In genomic region chr10:73648252-73648651, GRCh38 we compare ENCODE assay signal across 9 cellular contexts. TPM values are rescaled to one million over a fixed set of nuclear protein-coding genes. Genes with fewer than 3 reads are reported as not detected.
DNase-seq lines count a peak whose midpoint lies in the region; ATAC-seq and TF ChIP-seq lines count a peak whose summit lies in the region.
"Had no signal": no experiment of that assay in that cellular context is flagged by ENCODE, and none has a peak within 500 bp of the region (broad histone marks: within the 10 kb centered on the region; RNA-seq: fewer than 3 reads in every experiment).

No MANE protein-coding gene starts in this region.

- 88 to 90% methylated on average over 16 of the region's 16 CpGs for WGBS in ectodermal cell, 2 experiments

- H3K27ac ChIP-seq in ectodermal cell (ENCODE audit: insufficient read depth, low read depth, low read length, poor library complexity, severe bottlenecking) (no peak overlapping the region), temporal lobe (ENCODE audit: low read depth, low read length) (peak overlapping the region; percentile 14), PC-3 (ENCODE audit: low read length) (no peak overlapping the region)
- H3K27ac ChIP-seq: neutrophil had no signal

- H3K4me1 ChIP-seq in NT2/D1 (ENCODE audit: insufficient read depth, insufficient read length), result peaks cover 3% of the 10 kb centered on the region
- H3K4me1 ChIP-seq in ectodermal cell (ENCODE audit: control insufficient read depth, insufficient read depth, low read length), result peaks cover 15% of the 10 kb centered on the region
- no peaks in the 10 kb centered on the region for H3K4me1 ChIP-seq in PC-3 (ENCODE audit: insufficient read depth, low read length)

- H3K36me3 Mint-ChIP-seq in memory B cell, result no peaks in the 10 kb centered on the region

- H3K27me3 ChIP-seq in NT2/D1 (ENCODE audit: insufficient read depth, insufficient read length), result no peaks in the 10 kb centered on the region
- H3K27me3 ChIP-seq in ectodermal cell (ENCODE audit: control insufficient read depth, insufficient read depth, low read length, poor library complexity, severe bottlenecking), result no peaks in the 10 kb centered on the region
- no peaks in the 10 kb centered on the region for H3K27me3 ChIP-seq in PC-3 (ENCODE audit: low read length)

- no peaks in the 10 kb centered on the region for H3K36me3 ChIP-seq in NT2/D1 (ENCODE audit: insufficient read depth, insufficient read length, low read length)
- no peaks in the 10 kb centered on the region for H3K36me3 ChIP-seq in ectodermal cell (ENCODE audit: control insufficient read depth, insufficient read depth, low read length)
- H3K36me3 ChIP-seq in PC-3 (ENCODE audit: low read depth, low read length), result no peaks in the 10 kb centered on the region
- H3K36me3 ChIP-seq: neutrophil had no signal

- H3K9me2 ChIP-seq in PC-3 (replicated peaks; ENCODE audit: low read length), result no peaks in the 10 kb centered on the region

- peak overlapping the region; percentile 35 for H3K4me3 Mint-ChIP-seq in memory B cell

- no peaks in the 10 kb centered on the region for H4K20me1 ChIP-seq in PC-3 (ENCODE audit: low read length)

- DNase-seq in NT2/D1 (ENCODE audit: low read depth, low spot score) (no peak), memory B cell (ENCODE audit: low spot score in 2 of 2) (no peak), HCEC 1CT (no peak), PC-3 (no peak)
- DNase-seq: SIG-M5 had no signal

- no peaks in the 10 kb centered on the region for H3K79me2 ChIP-seq in PC-3 (ENCODE audit: low read length)

- no peaks in the 10 kb centered on the region for H3K9me3 ChIP-seq in NT2/D1 (ENCODE audit: insufficient read depth, low read length)
- H3K9me3 ChIP-seq in ectodermal cell (ENCODE audit: control insufficient read depth, low read length), result no peaks in the 10 kb centered on the region
- no peaks in the 10 kb centered on the region for H3K9me3 ChIP-seq in PC-3 (ENCODE audit: low read length)
- H3K9me3 ChIP-seq: neutrophil had no signal

- H3K9me3 Mint-ChIP-seq in memory B cell, result no peaks in the 10 kb centered on the region

- POLR2A ChIA-PET in PC-3 (lab: Charles Lee; ENCODE audit: unreplicated experiment), result no interaction called here

- H3K4me2 ChIP-seq in PC-3 (ENCODE audit: low read length), result no peak overlapping the region

- no peak overlapping the region for H2AFZ ChIP-seq in PC-3 (ENCODE audit: low read length)

- no TSS peak for BruUV-seq in PC-3 (replicated peaks; lab: Mats Ljungman, UMichigan)

- no peak for TF ChIP-seq CTCF in PC-3 (conservative IDR thresholded peaks at IDR 0.05; ENCODE audit: low read depth, low read length)

- CTCF ChIA-PET in PC-3 (lab: Charles Lee), result interaction anchor here (0.6 kb wide), 2 partner anchors 27 to 155 kb away, joined by 3 to 7 read pairs; no protein-coding TSS in a partner anchor

- H3K4me1 Mint-ChIP-seq in memory B cell, result peaks cover 15% of the 10 kb centered on the region

- H3K9ac ChIP-seq in NT2/D1 (ENCODE audit: insufficient read length, low read depth) (peak overlapping the region; percentile 50), PC-3 (ENCODE audit: low read length) (no peak overlapping the region)

- intact Hi-C loops in PC-3 (cut with micrococcal nuclease), result no loop called here

- H3K4me3 ChIP-seq in NT2/D1 (ENCODE audit: insufficient read length, low read depth) (no peak overlapping the region), ectodermal cell (ENCODE audit: insufficient read depth, low read depth, low read length) (peak overlapping the region; percentile 31), PC-3 (ENCODE audit: low read length) (no peak overlapping the region)

- no peaks in the 10 kb centered on the region for H3F3A ChIP-seq in PC-3 (ENCODE audit: low read length, unreplicated experiment)

- H3K27ac Mint-ChIP-seq in memory B cell, result no peak overlapping the region

- ATAC-seq in memory B cell (ENCODE audit: low read depth), result no peak
- ATAC-seq in PC-3, result no peak
- no peak for ATAC-seq in HG03520 (IDR thresholded peaks at IDR 0.05; ENCODE audit: unreplicated experiment)

- peaks cover 7% of the 10 kb centered on the region for H3K27me3 Mint-ChIP-seq in memory B cell

RNA-seq across cellular contexts. Expression of gene MYOZ1, which starts 7.0 kb away (rescaled TPM):
- 1.3 TPM for polyA plus RNA-seq in ectodermal cell (2013, experiment 1 of 4)
- polyA plus RNA-seq in ectodermal cell (2013, experiment 2 of 4), result 1.7 TPM
- 1.1 TPM for polyA plus RNA-seq in ectodermal cell (2013, experiment 3 of 4)
- 1.1 TPM for polyA plus RNA-seq in ectodermal cell (2013, experiment 4 of 4)
- not detected for total RNA-seq in temporal lobe
- total RNA-seq in PC-3 (2014; rRNA removed), result 0.17 TPM in 1 of 2 replicates, not detected in the other

RNA-seq across cellular contexts. Expression of gene SYNPO2L, which starts 7.6 kb away (rescaled TPM):
- polyA plus RNA-seq in ectodermal cell (2013, experiment 1 of 4), result not detected
- 0.14 TPM for polyA plus RNA-seq in ectodermal cell (2013, experiment 2 of 4)
- 0.11 TPM for polyA plus RNA-seq in ectodermal cell (2013, experiment 3 of 4)
- polyA plus RNA-seq in ectodermal cell (2013, experiment 4 of 4), result not detected
- total RNA-seq in temporal lobe (not detected), PC-3 (2014; rRNA removed) (0.06 TPM in 1 of 2 replicates, not detected in the other)

RNA-seq across cellular contexts. Expression of gene AGAP5, which starts 49.7 kb away (rescaled TPM):
- 11.3 TPM for polyA plus RNA-seq in ectodermal cell (2013, experiment 1 of 4)
- 11.5 TPM for polyA plus RNA-seq in ectodermal cell (2013, experiment 2 of 4)
- polyA plus RNA-seq in ectodermal cell (2013, experiment 3 of 4), result 4.6 TPM
- 6.3 TPM for polyA plus RNA-seq in ectodermal cell (2013, experiment 4 of 4)
- total RNA-seq in temporal lobe (4.2 TPM), PC-3 (2014; rRNA removed) (15.0 and 18.2 TPM in 2 replicates)

RNA-seq across cellular contexts. Expression of gene USP54, which starts 57.1 kb away (rescaled TPM):
- polyA plus RNA-seq in ectodermal cell (2013, experiment 1 of 4), result 53.0 TPM
- polyA plus RNA-seq in ectodermal cell (2013, experiment 2 of 4), result 60.3 TPM
- polyA plus RNA-seq in ectodermal cell (2013, experiment 3 of 4), result 36.2 TPM
- 39.2 TPM for polyA plus RNA-seq in ectodermal cell (2013, experiment 4 of 4)
- total RNA-seq in temporal lobe (29.3 TPM), PC-3 (2014; rRNA removed) (40.5 and 43.7 TPM in 2 replicates)
